Comparison of ENCODE assay signal across 14 cellular contexts in genomic region chr3:100825574-100825973, GRCh38.
DNase-seq lines count a peak whose midpoint lies in the region; ATAC-seq and TF ChIP-seq lines count a peak whose summit lies in the region.
"Had no signal": no experiment of that assay in that cellular context is flagged by ENCODE, and none has a peak within 500 bp of the region (broad histone marks: within the 10 kb centered on the region; RNA-seq: fewer than 3 reads in every experiment).

No MANE protein-coding gene starts in this region.

- H3K79me2 ChIP-seq in mammary epithelial cell (ENCODE audit: insufficient read depth, low read length), result no peaks in the 10 kb centered on the region

- H3K36me3 Mint-ChIP-seq in MCF 10A (ENCODE audit: insufficient read depth, unreplicated experiment), result no peaks in the 10 kb centered on the region

- H3K27ac Mint-ChIP-seq in MCF 10A (ENCODE audit: low read depth, unreplicated experiment), result no peak overlapping the region
- H3K27ac Mint-ChIP-seq: CD4-positive, alpha-beta T cell; HFFc6; T-helper 17 cell had no signal

- dilution Hi-C loops in mammary epithelial cell (cut with HindIII; ENCODE audit: low sequenced_read_pairs), result no loop called here

- no peak overlapping the region for H3K9ac ChIP-seq in mammary epithelial cell (ENCODE audit: insufficient read depth, low read length)
- H3K9ac ChIP-seq: SK-N-SH had no signal

- POLR2A ChIA-PET in MCF 10A (lab: Yijun Ruan, JAX), result interaction anchor here (0.6 kb wide), 1 partner anchor 108 kb away, joined by 5 read pairs; no protein-coding TSS in a partner anchor

- no peak for ATAC-seq in HG03045 (IDR thresholded peaks at IDR 0.05; ENCODE audit: unreplicated experiment)
- ATAC-seq: T-helper 17 cell had no signal

- no peaks in the 10 kb centered on the region for H3K9me3 Mint-ChIP-seq in MCF 10A (ENCODE audit: unreplicated experiment)
- H3K9me3 Mint-ChIP-seq: CD4-positive, alpha-beta T cell; HFFc6 had no signal

- intact Hi-C loops in MCF 10A (cut with micrococcal nuclease) (no loop called here), mammary epithelial cell (cut with micrococcal nuclease) (no loop called here)

- no peaks in the 10 kb centered on the region for H4K20me1 ChIP-seq in mammary epithelial cell (ENCODE audit: insufficient read depth, low read length)

- no TSS peak for BruUV-seq in MCF 10A (replicated peaks; lab: Mats Ljungman, UMichigan)
- no TSS peak for BruUV-seq in mammary epithelial cell (replicated peaks; lab: Mats Ljungman, UMichigan)

- H3K36me3 ChIP-seq in mammary epithelial cell (ENCODE audit: insufficient read depth, low read length), result no peaks in the 10 kb centered on the region

- no peak overlapping the region for H2AFZ ChIP-seq in mammary epithelial cell (ENCODE audit: low read depth, low read length)

- H3K27ac ChIP-seq in mammary epithelial cell (ENCODE audit: insufficient read depth, low read depth, low read length), result no peak overlapping the region

- in situ Hi-C loops in mammary epithelial cell (cut with MboI; ENCODE audit: low sequenced_read_pairs in 2 of 2), result no loop called here

- no peaks in the 10 kb centered on the region for H3K4me1 Mint-ChIP-seq in MCF 10A (ENCODE audit: insufficient read depth, unreplicated experiment)
- H3K4me1 Mint-ChIP-seq: T-helper 17 cell had no signal

- peaks cover 2% of the 10 kb centered on the region for H3K27me3 ChIP-seq in mammary epithelial cell (ENCODE audit: insufficient read depth, low read length)

- CTCF ChIA-PET in MCF 10A (lab: Yijun Ruan, JAX), result no interaction called here
- CTCF ChIA-PET in mammary epithelial cell (lab: Charles Lee; ENCODE audit: low non-redundant PET), result no interaction called here

- no peak overlapping the region for H3K4me2 ChIP-seq in mammary epithelial cell (ENCODE audit: insufficient read depth, low read depth, low read length)
- H3K4me2 ChIP-seq: SK-N-SH had no signal

- WGBS in mammary epithelial cell (ENCODE audit: low coverage, missing lambda C conversion rate), result 36% methylated on average over 3 of the region's 3 CpGs

- H3K4me3 ChIP-seq in mammary epithelial cell (replicated peaks in 1 of 3; ENCODE audit: insufficient read depth in 1 of 3, low read depth in 2 of 3, low read length in 3 of 3) (no peak overlapping the region), choroid plexus epithelial cell (ENCODE audit: low read depth, low read length) (no peak overlapping the region)

- no peaks in the 10 kb centered on the region for H3K27me3 Mint-ChIP-seq in MCF 10A (ENCODE audit: insufficient read depth, unreplicated experiment)

- TF ChIP-seq CTCF in MCF 10A (IDR thresholded peaks at IDR 0.05; ENCODE audit: unreplicated experiment) (no peak), mammary epithelial cell (conservative IDR thresholded peaks at IDR 0.05 in 1 of 2, IDR thresholded peaks at IDR 0.05 in 1 of 2; ENCODE audit: extremely low read depth in 1 of 2, insufficient read depth in 1 of 2, low read depth in 1 of 2, low read length in 2 of 2) (no peak), choroid plexus epithelial cell (conservative IDR thresholded peaks at IDR 0.05; ENCODE audit: low read depth, low read length) (no peak)

- H3K9me3 ChIP-seq in mammary epithelial cell (replicated peaks; ENCODE audit: insufficient read depth, low read length), result no peaks in the 10 kb centered on the region
- H3K9me3 ChIP-seq: SK-N-SH had no signal

- no peaks in the 10 kb centered on the region for H3K4me1 ChIP-seq in mammary epithelial cell (ENCODE audit: insufficient read depth, low read length)

- H3K4me3 Mint-ChIP-seq in MCF 10A (ENCODE audit: unreplicated experiment), result no peak overlapping the region
- H3K4me3 Mint-ChIP-seq: CD4-positive, alpha-beta T cell; HFFc6; T-helper 17 cell had no signal

- DNase-seq in MCF 10A (ENCODE audit: unreplicated experiment), result peak; percentile 23
- no peak for DNase-seq in mammary epithelial cell
- peak; percentile 67 for DNase-seq in NCI-H748 (lab: John Stamatoyannopoulos, UW; ENCODE audit: unreplicated experiment)
- DNase-seq in choroid plexus epithelial cell (ENCODE audit: low read depth), result peak; percentile 60
- no peak for DNase-seq in AG08395 (ENCODE audit: low spot score)
- no peak for DNase-seq in SHP77 treated with DMSO at 0.1 percent for 48 hours (lab: John Stamatoyannopoulos, UW)
- DNase-seq: CD4-positive, alpha-beta T cell; HFFc6; NCI-H146; NCI-H2107; NCI-H446; SK-N-SH; T-helper 17 cell had no signal

Comparison
In these comparisons a context has a peak if more than half of its experiments do, and no peak if none do; other contexts are left out.
1. DNase-seq: peak in MCF 10A (single experiment), NCI-H748 (single experiment) and choroid plexus epithelial cell (single experiment); none in mammary epithelial cell (single experiment), AG08395 (single experiment) and SHP77 treated with DMSO at 0.1 percent for 48 hours (single experiment).